ENCODE assay signal across 22 cellular contexts in genomic region chr5:142235870-142236672, GRCh38.
A peak's percentile ranks its signal among the peaks of the same experiment; 100 is the strongest.
DNase-seq lines count a peak whose midpoint lies in the region; ATAC-seq and TF ChIP-seq lines count a peak whose summit lies in the region.
"Had no signal": no experiment of that assay in that cellular context is flagged by ENCODE, and none has a peak within 500 bp of the region (broad histone marks: within the 10 kb centered on the region; RNA-seq: fewer than 3 reads in every experiment).

No MANE protein-coding gene starts in this region.

- 0 out of 2 replicates have a peak, but pooled peaks cover 7% of the 10 kb centered on the region for H3K9me3 Mint-ChIP-seq in WTC11
- H3K9me3 Mint-ChIP-seq: activated CD4-positive, alpha-beta T cell treated with anti-CD3 and anti-CD28 coated beads, Interleukin-2, amount 10 ng/mL, durations not matched to agents 7 days and 5 days; stimulated activated effector memory CD8-positive, alpha-beta T cell treated with anti-CD3 and anti-CD28 coated beads, Interleukin-12 subunit alpha, Interleukin-12 subunit beta, amount 100 ng/mL, for 72 hours had no signal

- H3K79me2 ChIP-seq in Karpas-422 (ENCODE audit: low read length) = no peaks in the 10 kb centered on the region

- H3K4me1 ChIP-seq in BLaER1 (peaks cover 26% of the 10 kb centered on the region), HUES48 (ENCODE audit: control insufficient read depth, insufficient read depth, low read length) (peaks cover 28% of the 10 kb centered on the region), Karpas-422 (ENCODE audit: low read length) (no peaks in the 10 kb centered on the region)
- H3K4me1 ChIP-seq: pancreas, sigmoid colon had no signal

- H3K4me3 ChIP-seq in BLaER1 (no peak overlapping the region), HUES48 (ENCODE audit: low read depth, low read length) (no peak overlapping the region), Karpas-422 (ENCODE audit: low read length) (no peak overlapping the region)
- H3K4me3 ChIP-seq: GM23248, lung, pancreas, sigmoid colon had no signal

- H4K20me1 ChIP-seq in BLaER1 (no peaks in the 10 kb centered on the region), Karpas-422 (ENCODE audit: insufficient read depth, low read depth, low read length) (no peaks in the 10 kb centered on the region)

- ATAC-seq in WTC11 = peak; percentile 35
- ATAC-seq in activated CD4-positive, CD25-positive, alpha-beta regulatory T cell treated with anti-CD3 and anti-CD28 coated beads, Interleukin-2, amount 50 U/mL, for 24 hours = no peak
- ATAC-seq: pancreas had no signal

- H3K4me3 Mint-ChIP-seq in WTC11 = peak overlapping the region; percentile 40
- H3K4me3 Mint-ChIP-seq: activated CD4-positive, alpha-beta T cell treated with anti-CD3 and anti-CD28 coated beads, Interleukin-2, amount 10 ng/mL, durations not matched to agents 7 days and 5 days; stimulated activated effector memory CD8-positive, alpha-beta T cell treated with anti-CD3 and anti-CD28 coated beads, Interleukin-12 subunit alpha, Interleukin-12 subunit beta, amount 100 ng/mL, for 72 hours had no signal

- POLR2A ChIA-PET in WTC11 (lab: Charles Lee) = interaction anchor here (2.7 kb wide), 1 partner anchor 89 kb away, joined by 7 read pairs; the partner anchor contains the start of gene SPRY4

- no peaks in the 10 kb centered on the region for H3K9me2 ChIP-seq in Karpas-422 (replicated peaks; ENCODE audit: insufficient read depth, low read length)

- peak overlapping the region; percentile 83 for H3K4me2 ChIP-seq in BLaER1
- no peak overlapping the region for H3K4me2 ChIP-seq in Karpas-422 (ENCODE audit: low read depth, low read length, poor library complexity, severe bottlenecking)

- peak; percentile 25 for DNase-seq in WTC11 (ENCODE audit: low spot score)
- DNase-seq in islet precursor cell = peak; percentile 70
- DNase-seq in AG08395 (ENCODE audit: low spot score) = no peak
- DNase-seq in Karpas-422 = no peak
- no peak for DNase-seq in T1000 (lab: John Stamatoyannopoulos, UW)
- DNase-seq: activated CD4-positive, alpha-beta T cell treated with anti-CD3 and anti-CD28 coated beads, Interleukin-2, amount 10 ng/mL, durations not matched to agents 7 days and 5 days; brain microvascular endothelial cell; GDM1; GM23248; head of caudate nucleus; NCI-H1105; NCI-H524 treated with DMSO at 0.1 percent for 48 hours; pancreas; Right ventricle myocardium superior; sigmoid colon; SW 1271 had no signal

- H3K9ac ChIP-seq in BLaER1 (no peak overlapping the region), HUES48 (ENCODE audit: low read depth, low read length) (peak overlapping the region; percentile 44), Karpas-422 (ENCODE audit: low read length) (no peak overlapping the region)
- H3K9ac ChIP-seq: GM23248 had no signal

- H3K27me3 ChIP-seq in BLaER1 (no peaks in the 10 kb centered on the region), HUES48 (ENCODE audit: control insufficient read depth, insufficient read depth, low read length) (no peaks in the 10 kb centered on the region), Karpas-422 (ENCODE audit: low read length) (no peaks in the 10 kb centered on the region)
- H3K27me3 ChIP-seq: brain microvascular endothelial cell, pancreas, sigmoid colon had no signal

- CTCF ChIA-PET in WTC11 (lab: Charles Lee) = interaction anchor here (0.5 to 3.9 kb wide), 8 partner anchors 13 to 1688 kb away, joined by 3 to 20 read pairs (median 4); no protein-coding TSS in a partner anchor

- 0 out of 2 replicates have a peak overlapping the region, but pooled peaks have one; percentile 19 for H3K27ac ChIP-seq in BLaER1
- peak overlapping the region; percentile 81 for H3K27ac ChIP-seq in HUES48 (ENCODE audit: low read depth, low read length)
- H3K27ac ChIP-seq in Karpas-422 (ENCODE audit: low read length) = no peak overlapping the region
- H3K27ac ChIP-seq: brain microvascular endothelial cell, GM23248, pancreas, sigmoid colon had no signal

- H3K27ac Mint-ChIP-seq in WTC11 = peak overlapping the region; percentile 97
- H3K27ac Mint-ChIP-seq: activated CD4-positive, alpha-beta T cell treated with anti-CD3 and anti-CD28 coated beads, Interleukin-2, amount 10 ng/mL, durations not matched to agents 7 days and 5 days had no signal

- no peaks in the 10 kb centered on the region for H3K36me3 ChIP-seq in BLaER1
- H3K36me3 ChIP-seq in HUES48 (ENCODE audit: control insufficient read depth, insufficient read depth, low read length) = no peaks in the 10 kb centered on the region
- H3K36me3 ChIP-seq in Karpas-422 (ENCODE audit: insufficient read depth, low read length) = no peaks in the 10 kb centered on the region
- H3K36me3 ChIP-seq: brain microvascular endothelial cell, pancreas, sigmoid colon had no signal

- H3K36me3 Mint-ChIP-seq in WTC11 = no peaks in the 10 kb centered on the region
- H3K36me3 Mint-ChIP-seq: CD14-positive monocyte; stimulated activated effector memory CD8-positive, alpha-beta T cell treated with anti-CD3 and anti-CD28 coated beads, Interleukin-12 subunit alpha, Interleukin-12 subunit beta, amount 100 ng/mL, for 72 hours had no signal

- no peaks in the 10 kb centered on the region for H3K9me3 ChIP-seq in BLaER1
- H3K9me3 ChIP-seq in HUES48 (ENCODE audit: control insufficient read depth, insufficient read depth, low read length) = no peaks in the 10 kb centered on the region
- H3K9me3 ChIP-seq in Karpas-422 (ENCODE audit: low read length) = no peaks in the 10 kb centered on the region
- H3K9me3 ChIP-seq: pancreas, sigmoid colon had no signal

- no peak overlapping the region for H2AFZ ChIP-seq in Karpas-422 (ENCODE audit: low read length)
- H2AFZ ChIP-seq: GM23248 had no signal

- TF ChIP-seq CTCF in WTC11 (IDR thresholded peaks at IDR 0.05) = no peak

- H3K4me1 Mint-ChIP-seq in WTC11 = peaks cover 52% of the 10 kb centered on the region

- no peaks in the 10 kb centered on the region; the same call in 1 of the 2 replicates for H3K27me3 Mint-ChIP-seq in WTC11 (ENCODE audit: low read depth)

TF ChIP-seq in WTC11, 78 proteins besides CTCF, POLR2A, EP300 and RAD21:
- TF ChIP-seq MYBL2 (CRISPR knock-in tag; IDR thresholded peaks at IDR 0.05) = no peak
- no peak for TF ChIP-seq ZNF263 (CRISPR knock-in tag; IDR thresholded peaks at IDR 0.05; ENCODE audit: low read depth)
- no peak for TF ChIP-seq PREB (CRISPR knock-in tag; IDR thresholded peaks at IDR 0.05; ENCODE audit: borderline replicate concordance)
- TF ChIP-seq GABPB1 (CRISPR knock-in tag; IDR thresholded peaks at IDR 0.05) = no peak
- peak; percentile 1; the same call in 1 of the 2 replicates for TF ChIP-seq TEAD4 (CRISPR knock-in tag; IDR thresholded peaks at IDR 0.05)
- TF ChIP-seq ZNF512 (CRISPR knock-in tag; IDR thresholded peaks at IDR 0.05; ENCODE audit: borderline replicate concordance) = no peak

Comparison
In these comparisons a context has a peak if more than half of its experiments do, and no peak if none do; other contexts are left out.
1. DNase-seq: peak in WTC11 (single experiment) and islet precursor cell (single experiment); none in AG08395 (single experiment), Karpas-422 (single experiment) and T1000 (single experiment).